ENCODE assay signal across 9 cellular contexts in the genomic region with DNA sequence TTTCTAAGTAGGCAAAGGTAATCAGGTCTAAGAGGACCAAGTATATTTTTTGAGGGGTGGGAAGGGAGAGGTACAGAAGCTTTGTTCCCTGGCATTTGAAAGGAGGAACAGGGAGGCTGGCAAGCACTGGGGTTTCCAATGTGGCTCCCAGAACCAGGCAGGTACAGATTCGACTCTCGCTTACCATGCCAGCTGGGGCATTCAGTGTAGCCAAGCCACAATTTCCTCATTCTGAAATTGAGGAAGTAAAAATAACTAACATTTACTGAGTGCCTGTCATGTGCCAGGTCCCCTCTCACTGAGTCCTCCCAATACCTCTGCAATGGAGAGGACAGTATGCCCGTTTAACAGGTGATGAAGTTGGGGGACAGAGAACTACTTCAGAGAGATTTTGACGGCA. TPM values are rescaled to one million over a fixed set of nuclear protein-coding genes. Genes with fewer than 3 reads are reported as not detected.
DNase-seq lines count a peak whose midpoint lies in the region; ATAC-seq and TF ChIP-seq lines count a peak whose summit lies in the region.
"Had no signal": no experiment of that assay in that cellular context is flagged by ENCODE, and none has a peak within 500 bp of the region (broad histone marks: within the 10 kb centered on the region; RNA-seq: fewer than 3 reads in every experiment).

No MANE protein-coding gene starts in this region.

- no peaks in the 10 kb centered on the region for H3K9me2 ChIP-seq in Karpas-422 (replicated peaks; ENCODE audit: insufficient read depth, low read length)

- H2AK5ac ChIP-seq in mesenchymal stem cell (ENCODE audit: low read length, severe bottlenecking) = no peak overlapping the region

- H3K14ac ChIP-seq in mesenchymal stem cell (ENCODE audit: low read length in 2 of 2) = no peak overlapping the region

- WGBS in mesenchymal stem cell = 90% methylated on average over 2 of the region's 4 CpGs
- WGBS in esophagus squamous epithelium, 2 donors = 36 to 54% methylated on average over 4 of the region's 4 CpGs

- TF ChIP-seq CTCF in colonic mucosa (IDR thresholded peaks at IDR 0.05) = no peak
- TF ChIP-seq CTCF in esophagus squamous epithelium (IDR thresholded peaks at IDR 0.05) = no peak

- no peak overlapping the region for H2BK12ac ChIP-seq in mesenchymal stem cell (ENCODE audit: low read length in 2 of 2)

- H2AFZ ChIP-seq in Karpas-422 (ENCODE audit: low read length) (0 out of 2 replicates have a peak overlapping the region, but pooled peaks have one; percentile 18), mesenchymal stem cell (ENCODE audit: low read depth, low read length) (no peak overlapping the region)

- H3K9me3 ChIP-seq in Karpas-422 (ENCODE audit: low read length) (no peaks in the 10 kb centered on the region), mesenchymal stem cell (ENCODE audit: control insufficient read depth, low read length) (no peaks in the 10 kb centered on the region), colonic mucosa (no peaks in the 10 kb centered on the region), esophagus squamous epithelium (no peaks in the 10 kb centered on the region)
- H3K9me3 ChIP-seq: tibial artery had no signal

- H3K27me3 ChIP-seq in Karpas-422 (ENCODE audit: low read length) (no peaks in the 10 kb centered on the region), mesenchymal stem cell (ENCODE audit: control insufficient read depth in 1 of 2, insufficient read depth in 1 of 2, low read length in 2 of 2) (no peaks in the 10 kb centered on the region), colonic mucosa (no peaks in the 10 kb centered on the region), esophagus squamous epithelium (peaks cover 0 to 3% (median 0%) of the 10 kb centered on the region in 4 donors)
- H3K27me3 ChIP-seq: tibial artery had no signal

- H3K4me3 ChIP-seq in Karpas-422 (ENCODE audit: low read length) (no peak overlapping the region), mesenchymal stem cell (ENCODE audit: insufficient read depth in 1 of 2, low read depth in 1 of 2, low read length in 2 of 2) (no peak overlapping the region), colonic mucosa (no peak overlapping the region), esophagus squamous epithelium (no peak overlapping the region)
- H3K4me3 ChIP-seq: tibial artery had no signal

- no peaks in the 10 kb centered on the region for H3K36me3 ChIP-seq in Karpas-422 (ENCODE audit: insufficient read depth, low read length)
- no peaks in the 10 kb centered on the region for H3K36me3 ChIP-seq in mesenchymal stem cell (ENCODE audit: control insufficient read depth in 1 of 2, insufficient read depth in 2 of 2, low read depth in 1 of 2, low read length in 2 of 2)
- no peaks in the 10 kb centered on the region for H3K36me3 ChIP-seq in colonic mucosa
- H3K36me3 ChIP-seq in esophagus squamous epithelium = no peaks in the 10 kb centered on the region
- H3K36me3 ChIP-seq: tibial artery had no signal

- H3K4me1 ChIP-seq in Karpas-422 (ENCODE audit: low read length) (peaks cover 23% of the 10 kb centered on the region), mesenchymal stem cell (ENCODE audit: control insufficient read depth, insufficient read depth, low read depth, low read length) (no peaks in the 10 kb centered on the region), colonic mucosa (no peaks in the 10 kb centered on the region), esophagus squamous epithelium (no peaks in the 10 kb centered on the region)
- H3K4me1 ChIP-seq: tibial artery had no signal

- no peak overlapping the region for H3K27ac ChIP-seq in Karpas-422 (ENCODE audit: low read length)
- no peak overlapping the region for H3K27ac ChIP-seq in mesenchymal stem cell (ENCODE audit: low read length, poor library complexity, severe bottlenecking)
- no peak overlapping the region for H3K27ac ChIP-seq in colonic mucosa
- H3K27ac ChIP-seq in esophagus squamous epithelium = no peak overlapping the region
- H3K27ac ChIP-seq: tibial artery had no signal

- no peak overlapping the region for H4K8ac ChIP-seq in mesenchymal stem cell (ENCODE audit: low read length)

- H2BK5ac ChIP-seq in mesenchymal stem cell (ENCODE audit: low read depth, low read length, poor library complexity, severe bottlenecking) = no peak overlapping the region

- H3K4ac ChIP-seq in mesenchymal stem cell (ENCODE audit: low read depth in 1 of 2, low read length in 2 of 2) = no peak overlapping the region

- ATAC-seq in GM18868 (IDR thresholded peaks at IDR 0.05; ENCODE audit: unreplicated experiment) = peak; percentile 78
- peak; percentile 87 for ATAC-seq in HG02642 (IDR thresholded peaks at IDR 0.05; ENCODE audit: poor library complexity, unreplicated experiment)

- no peak for TF ChIP-seq POLR2A in esophagus squamous epithelium (IDR thresholded peaks at IDR 0.05)

- no peak overlapping the region for H3K9ac ChIP-seq in Karpas-422 (ENCODE audit: low read length)
- H3K9ac ChIP-seq in mesenchymal stem cell (ENCODE audit: low read length) = no peak overlapping the region
- H3K9ac ChIP-seq in colonic mucosa (ENCODE audit: low read depth in 2 of 2, low read length in 2 of 2) = no peak overlapping the region

- no peak overlapping the region for H4K91ac ChIP-seq in mesenchymal stem cell (ENCODE audit: low read length)

- H3K79me2 ChIP-seq in Karpas-422 (ENCODE audit: low read length) = no peaks in the 10 kb centered on the region

- DNase-seq in Karpas-422 = peak; percentile 78
- DNase-seq in medulla oblongata (ENCODE audit: extremely low spot score) = peak; percentile 29
- DNase-seq in mesenchymal stem cell = no peak
- no peak for DNase-seq in colonic mucosa
- no peak for DNase-seq in T1000 (lab: John Stamatoyannopoulos, UW)
- no peak for DNase-seq in esophagus squamous epithelium (lab: John Stamatoyannopoulos, UW)

- intact Hi-C loops in colonic mucosa (cut with DNase I) = no loop called here
- intact Hi-C loops in esophagus squamous epithelium (cut with DNase I) = no loop called here

- no peak overlapping the region for H2BK15ac ChIP-seq in mesenchymal stem cell (ENCODE audit: low read depth, poor library complexity, severe bottlenecking)

- H4K20me1 ChIP-seq in Karpas-422 (ENCODE audit: insufficient read depth, low read depth, low read length) = no peaks in the 10 kb centered on the region

- no peaks in the 10 kb centered on the region for H3K79me1 ChIP-seq in mesenchymal stem cell (replicated peaks; ENCODE audit: low read length, poor library complexity, severe bottlenecking)

- no peak overlapping the region for H3K18ac ChIP-seq in mesenchymal stem cell (ENCODE audit: low read depth in 1 of 2, low read length in 2 of 2)

- no peak overlapping the region for H2BK120ac ChIP-seq in mesenchymal stem cell (ENCODE audit: low read depth, low read length)

- H3K23ac ChIP-seq in mesenchymal stem cell (ENCODE audit: low read length in 2 of 2) = no peak overlapping the region

- peak overlapping the region; percentile 44 for H3K4me2 ChIP-seq in Karpas-422 (ENCODE audit: low read depth, low read length, poor library complexity, severe bottlenecking)
- H3K4me2 ChIP-seq in mesenchymal stem cell (ENCODE audit: low read length, poor library complexity, severe bottlenecking) = no peak overlapping the region

RNA-seq across cellular contexts. Expression of a gene that starts 45.9 kb away (rescaled TPM):
- 16.8 and 28.0 TPM in 2 replicates for total RNA-seq in Karpas-422 (2014; rRNA removed; shearing (Covaris generic); ENCODE audit: low replicate concordance)
- 47.8 TPM for polyA plus RNA-seq in mesenchymal stem cell (2013, experiment 1 of 2)
- 52.7 TPM for polyA plus RNA-seq in mesenchymal stem cell (2013, experiment 2 of 2)
- 10 to 100 TPM; 22.2 to 22.5 TPM for total RNA-seq in colonic mucosa
- 10 to 100 TPM in 3 of 4 donors, 1 to 10 TPM in 1; 9.0 to 17.7 (median 15.7) TPM for total RNA-seq in esophagus squamous epithelium

Comparison
In these comparisons a context has a peak if more than half of its experiments do, and no peak if none do; other contexts are left out.
1. DNase-seq: peak in Karpas-422 (single experiment) and medulla oblongata (single experiment); none in mesenchymal stem cell (single experiment), colonic mucosa (single experiment), T1000 (single experiment) and esophagus squamous epithelium (single experiment).